Comparison of ENCODE assay signal across 8 cellular contexts in genomic region chr2:128260239-128261138, GRCh38. TPM values are rescaled to one million over a fixed set of nuclear protein-coding genes. Genes with fewer than 3 reads are reported as not detected.
DNase-seq lines count a peak whose midpoint lies in the region; ATAC-seq and TF ChIP-seq lines count a peak whose summit lies in the region.

No MANE protein-coding gene starts in this region.

- peak overlapping the region; percentile 54 for H2AFZ ChIP-seq in neural progenitor cell (replicated peaks)

- H3K79me2 ChIP-seq in neural progenitor cell (ENCODE audit: low read depth): no peaks in the 10 kb centered on the region

- no peaks in the 10 kb centered on the region for H4K20me1 ChIP-seq in neural progenitor cell (ENCODE audit: low read depth)

- no peaks in the 10 kb centered on the region for H3K36me3 Mint-ChIP-seq in neural progenitor cell
- H3K36me3 Mint-ChIP-seq in activated CD4-positive, alpha-beta T cell treated with anti-CD3 and anti-CD28 coated beads for 36 hours (ENCODE audit: low read depth): no peaks in the 10 kb centered on the region

- H3K9me3 ChIP-seq in SJSA1 (replicated peaks): no peaks in the 10 kb centered on the region
- no peaks in the 10 kb centered on the region for H3K9me3 ChIP-seq in neural progenitor cell (ENCODE audit: low read depth)

- CTCF ChIA-PET in activated CD4-positive, alpha-beta T cell treated with anti-CD3 and anti-CD28 coated beads for 36 hours (lab: Charles Lee): interaction anchor here (0.5 kb wide), 1 partner anchor 271 kb away, joined by 3 read pairs; no protein-coding TSS in a partner anchor

- no peak overlapping the region for H3K9ac ChIP-seq in neural progenitor cell

- in situ Hi-C loops in ACHN (cut with HindIII; ENCODE audit: low pct_ligation_motif_present, low pct_unique_long_range_greater_than_20kb, low sequenced_read_pairs): no loop called here

- peaks cover 18% of the 10 kb centered on the region for H3K4me1 Mint-ChIP-seq in neural progenitor cell
- no peaks in the 10 kb centered on the region for H3K4me1 Mint-ChIP-seq in activated CD4-positive, alpha-beta T cell treated with anti-CD3 and anti-CD28 coated beads for 36 hours

- H3K4me3 ChIP-seq in SJSA1 (no peak overlapping the region), fibroblast of villous mesenchyme (ENCODE audit: low read depth, low read length) (no peak overlapping the region), neural progenitor cell (no peak overlapping the region)

- H3K27me3 Mint-ChIP-seq in neural progenitor cell (ENCODE audit: insufficient read depth, low read depth): peaks cover 3% of the 10 kb centered on the region
- no peaks in the 10 kb centered on the region for H3K27me3 Mint-ChIP-seq in activated CD4-positive, alpha-beta T cell treated with anti-CD3 and anti-CD28 coated beads for 36 hours

- TF ChIP-seq CTCF in fibroblast of villous mesenchyme (IDR thresholded peaks at IDR 0.05; ENCODE audit: insufficient read depth, low read depth, low read length) (peak; percentile 12), neural progenitor cell (IDR thresholded peaks at IDR 0.05) (no peak)

- H3F3A ChIP-seq in neural progenitor cell (ENCODE audit: low read depth): peaks cover 34% of the 10 kb centered on the region

- no peak for ATAC-seq in HG03175 (IDR thresholded peaks at IDR 0.05; ENCODE audit: unreplicated experiment)
- ATAC-seq in activated CD4-positive, alpha-beta T cell treated with anti-CD3 and anti-CD28 coated beads for 36 hours: no peak

- H3K27ac ChIP-seq in SJSA1 (peak overlapping the region; percentile 49), neural progenitor cell (peak overlapping the region; percentile 92)

- peaks cover 32% of the 10 kb centered on the region for H3K36me3 ChIP-seq in SJSA1
- H3K36me3 ChIP-seq in neural progenitor cell: no peaks in the 10 kb centered on the region

- peak; percentile 90 for DNase-seq in Ammon's horn (ENCODE audit: low spot score)
- peak; percentile 86 to 93 for DNase-seq in SJSA1 (ENCODE audit: low read depth in 1 of 2, low spot score in 2 of 2)
- peak; percentile 62 for DNase-seq in fibroblast of villous mesenchyme (ENCODE audit: low read depth)
- DNase-seq in neural progenitor cell (ENCODE audit: low spot score): peak; percentile 83
- DNase-seq in ACHN: no peak
- no peak for DNase-seq in activated CD4-positive, alpha-beta T cell treated with anti-CD3 and anti-CD28 coated beads for 36 hours
- DNase-seq in NAMALWA (ENCODE audit: low spot score): no peak

- H3K4me1 ChIP-seq in SJSA1 (replicated peaks): peaks cover 22% of the 10 kb centered on the region
- peaks cover 24% of the 10 kb centered on the region for H3K4me1 ChIP-seq in neural progenitor cell

- H3K27me3 ChIP-seq in SJSA1 (replicated peaks): no peaks in the 10 kb centered on the region
- H3K27me3 ChIP-seq in neural progenitor cell: no peaks in the 10 kb centered on the region

- H3K9me3 Mint-ChIP-seq in neural progenitor cell: peaks cover 3% of the 10 kb centered on the region
- no peaks in the 10 kb centered on the region for H3K9me3 Mint-ChIP-seq in activated CD4-positive, alpha-beta T cell treated with anti-CD3 and anti-CD28 coated beads for 36 hours (ENCODE audit: low read depth)

- POLR2A ChIA-PET in activated CD4-positive, alpha-beta T cell treated with anti-CD3 and anti-CD28 coated beads for 36 hours (lab: Charles Lee): interaction anchor here (0.6 kb wide), 1 partner anchor 410 kb away, joined by 6 read pairs; no protein-coding TSS in a partner anchor

- H3K27ac Mint-ChIP-seq in neural progenitor cell: peak overlapping the region; percentile 94
- H3K27ac Mint-ChIP-seq in activated CD4-positive, alpha-beta T cell treated with anti-CD3 and anti-CD28 coated beads for 36 hours: no peak overlapping the region

- no peak overlapping the region for H3K4me3 Mint-ChIP-seq in neural progenitor cell
- no peak overlapping the region for H3K4me3 Mint-ChIP-seq in activated CD4-positive, alpha-beta T cell treated with anti-CD3 and anti-CD28 coated beads for 36 hours

- H3K4me2 ChIP-seq in neural progenitor cell: peak overlapping the region; percentile 37

- intact Hi-C loops in activated CD4-positive, alpha-beta T cell treated with anti-CD3 and anti-CD28 coated beads for 36 hours (cut with DNase I, micrococcal nuclease): no loop called here

RNA-seq across cellular contexts. Expression of gene HS6ST1, which starts 58.2 kb away (rescaled TPM):
- 120 and 160 TPM in 2 replicates for total RNA-seq in SJSA1 (2014; rRNA removed; shearing (Covaris generic))
- total RNA-seq in fibroblast of villous mesenchyme: 17.1 and 19.9 TPM in 2 replicates
- 31.1 and 71.0 TPM in 2 replicates for total RNA-seq in neural progenitor cell (ENCODE audit: low replicate concordance)
- 10 to 100 TPM; 12.8 to 13.8 TPM for total RNA-seq in activated CD4-positive, alpha-beta T cell treated with anti-CD3 and anti-CD28 coated beads for 36 hours

Comparison
In these comparisons a context has a peak if more than half of its experiments do, and no peak if none do; other contexts are left out.
1. DNase-seq: peak in Ammon's horn (single experiment), SJSA1 (2 of 2), fibroblast of villous mesenchyme (single experiment) and neural progenitor cell (single experiment); none in ACHN (single experiment), activated CD4-positive, alpha-beta T cell treated with anti-CD3 and anti-CD28 coated beads for 36 hours (single experiment) and NAMALWA (single experiment).